21 cellular contexts compared by ENCODE assay signal in the genomic region with DNA sequence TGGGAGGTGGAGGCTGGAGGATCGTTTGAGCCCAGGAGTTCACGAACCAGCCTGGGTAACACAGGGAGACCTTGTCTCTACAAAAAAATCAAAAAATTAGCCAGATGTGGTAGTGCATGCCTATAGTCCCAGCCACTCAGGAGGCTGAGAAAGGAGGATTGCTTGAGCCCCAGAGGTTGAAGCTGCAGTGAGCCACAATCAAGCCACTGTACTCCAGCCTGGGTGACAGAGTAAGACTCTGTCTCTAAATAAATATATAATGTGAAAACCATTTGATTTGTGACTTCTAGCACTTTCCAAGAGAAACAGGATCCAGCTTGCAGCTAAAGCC.
"Had no signal": no experiment of that assay in that cellular context is flagged by ENCODE, and none has a peak within 500 bp of the region (broad histone marks: within the 10 kb centered on the region; RNA-seq: fewer than 3 reads in every experiment).

No MANE protein-coding gene starts in this region.

- H3K27ac Mint-ChIP-seq: activated naive CD4-positive, alpha-beta T cell treated with anti-CD3 and anti-CD28 coated beads, Interleukin-2, amount 50 U/mL, for 24 hours; immature natural killer cell; natural killer cell; stimulated activated effector memory CD8-positive, alpha-beta T cell treated with anti-CD3 and anti-CD28 coated beads, Interleukin-12 subunit alpha, Interleukin-12 subunit beta, amount 100 ng/mL, for 72 hours; stimulated activated naive CD8-positive, alpha-beta T cell treated with anti-CD3 and anti-CD28 coated beads, Interleukin-15, amount 100 ng/mL, for 72 hours; WTC11 had no signal

- H3K4me1 Mint-ChIP-seq: activated naive CD4-positive, alpha-beta T cell treated with anti-CD3 and anti-CD28 coated beads, Interleukin-2, amount 50 U/mL, for 24 hours; immature natural killer cell; natural killer cell; stimulated activated effector memory CD8-positive, alpha-beta T cell treated with anti-CD3 and anti-CD28 coated beads, Interleukin-12 subunit alpha, Interleukin-12 subunit beta, amount 100 ng/mL, for 72 hours; stimulated activated naive CD8-positive, alpha-beta T cell treated with anti-CD3 and anti-CD28 coated beads, Interleukin-15, amount 100 ng/mL, for 72 hours had no signal

- H3K9me3 Mint-ChIP-seq: activated naive CD4-positive, alpha-beta T cell treated with anti-CD3 and anti-CD28 coated beads, Interleukin-2, amount 50 U/mL, for 24 hours; natural killer cell; stimulated activated effector memory CD8-positive, alpha-beta T cell treated with anti-CD3 and anti-CD28 coated beads, Interleukin-12 subunit alpha, Interleukin-12 subunit beta, amount 100 ng/mL, for 72 hours; stimulated activated naive CD8-positive, alpha-beta T cell treated with anti-CD3 and anti-CD28 coated beads, Interleukin-15, amount 100 ng/mL, for 72 hours had no signal

- H3K4me3 Mint-ChIP-seq: activated naive CD4-positive, alpha-beta T cell treated with anti-CD3 and anti-CD28 coated beads, Interleukin-2, amount 50 U/mL, for 24 hours; immature natural killer cell; natural killer cell; stimulated activated effector memory CD8-positive, alpha-beta T cell treated with anti-CD3 and anti-CD28 coated beads, Interleukin-12 subunit alpha, Interleukin-12 subunit beta, amount 100 ng/mL, for 72 hours; stimulated activated naive CD8-positive, alpha-beta T cell treated with anti-CD3 and anti-CD28 coated beads, Interleukin-15, amount 100 ng/mL, for 72 hours; WTC11 had no signal

- H3K36me3 Mint-ChIP-seq: activated naive CD4-positive, alpha-beta T cell treated with anti-CD3 and anti-CD28 coated beads, Interleukin-2, amount 50 U/mL, for 24 hours; immature natural killer cell; natural killer cell; stimulated activated effector memory CD8-positive, alpha-beta T cell treated with anti-CD3 and anti-CD28 coated beads, Interleukin-12 subunit alpha, Interleukin-12 subunit beta, amount 100 ng/mL, for 72 hours; WTC11 had no signal

- H3K36me3 ChIP-seq: left ventricle myocardium inferior, vagina had no signal

- H3K4me3 ChIP-seq: left ventricle myocardium inferior, psoas muscle, testis, vagina had no signal

- H3K27me3 ChIP-seq: brain microvascular endothelial cell, testis, vagina had no signal

- H3K4me1 ChIP-seq: left ventricle myocardium inferior, psoas muscle, testis, vagina had no signal

- H3K9me3 ChIP-seq: left ventricle myocardium inferior, psoas muscle, testis, vagina had no signal

- H3K27ac ChIP-seq: brain microvascular endothelial cell, left ventricle myocardium inferior, psoas muscle, testis, vagina had no signal

- DNase-seq: activated gamma-delta T cell treated with Interleukin-2 at 50 U/mL for 16 hours; activated T-cell treated with anti-CD3 and anti-CD28 coated beads, Interleukin-2, amount 50 U/mL, for 1 hour; brain microvascular endothelial cell; dermis blood vessel endothelial cell; effector CD8-positive, alpha-beta T cell; foreskin melanocyte; immature natural killer cell; left ventricle myocardium inferior; midbrain; natural killer cell; psoas muscle; right cardiac atrium; stimulated activated CD4-positive, alpha-beta T cell treated with anti-CD3 and anti-CD28 coated beads, Interleukin-2, amount 100 ng/mL, for 24 hours; stimulated activated naive CD8-positive, alpha-beta T cell treated with anti-CD3 and anti-CD28 coated beads, Interleukin-15, amount 100 ng/mL, for 72 hours; T-helper 9 cell; testis; trophoblast cell had no signal

- ATAC-seq: natural killer cell; psoas muscle; right cardiac atrium; stimulated activated effector memory CD8-positive, alpha-beta T cell treated with anti-CD3 and anti-CD28 coated beads, Interleukin-12 subunit alpha, Interleukin-12 subunit beta, amount 100 ng/mL, for 72 hours; stimulated activated naive CD8-positive, alpha-beta T cell treated with anti-CD3 and anti-CD28 coated beads, Interleukin-15, amount 100 ng/mL, for 72 hours; WTC11 had no signal
